ENCODE assay signal across 27 cellular contexts in genomic region chr2:122868626-122869275, GRCh38.
"Had no signal": no experiment of that assay in that cellular context is flagged by ENCODE, and none has a peak within 500 bp of the region (broad histone marks: within the 10 kb centered on the region; RNA-seq: fewer than 3 reads in every experiment).

No MANE protein-coding gene starts in this region.

- ATAC-seq: activated CD4-positive, CD25-positive, alpha-beta regulatory T cell treated with anti-CD3 and anti-CD28 coated beads, Interleukin-2, amount 50 U/mL, for 24 hours; activated CD8-positive, alpha-beta T cell treated with anti-CD3 and anti-CD28 coated beads for 36 hours; activated T-cell treated with anti-CD3 and anti-CD28 coated beads, Interleukin-2, amount 50 U/mL, for 4 hours; activated T-helper 17 cell treated with anti-CD3 and anti-CD28 coated beads, Interleukin-2, amount 50 U/mL, for 72 hours; effector memory CD8-positive, alpha-beta T cell; gastroesophageal sphincter; heart left ventricle; T-helper 17 cell had no signal

- DNase-seq: activated B cell treated with CpG ODN at 0.5 μM for 24 hours; activated CD4-positive, alpha-beta T cell treated with anti-CD3 and anti-CD28 coated beads for 48 hours; activated CD4-positive, alpha-beta T cell treated with anti-CD3 and anti-CD28 coated beads, Interleukin-2, amount 50 U/mL, for 1 hour; activated CD4-positive, alpha-beta T cell treated with anti-CD3 and anti-CD28 coated beads, Interleukin-2, amount 50 U/mL, for 48 hours; activated CD8-positive, alpha-beta memory T cell treated with anti-CD3 and anti-CD28 coated beads for 24 hours; activated CD8-positive, alpha-beta T cell treated with anti-CD3 and anti-CD28 coated beads for 36 hours; activated effector memory CD4-positive, alpha-beta T cell treated with Interleukin-2 at 50 U/mL for 16 hours; activated gamma-delta T cell treated with Interleukin-2 at 50 U/mL for 16 hours; activated naive CD4-positive, alpha-beta T cell treated with anti-CD3 and anti-CD28 coated beads, Interleukin-2, amount 50 U/mL, for 16 hours; activated naive CD4-positive, alpha-beta T cell treated with Interleukin-2 at 50 U/mL for 16 hours; activated T-cell treated with anti-CD3 and anti-CD28 coated beads, Interleukin-2, amount 50 U/mL, for 4 hours; amniotic stem cell; brain microvascular endothelial cell; cortex of kidney; dermis blood vessel endothelial cell; effector CD4-positive, alpha-beta T cell; effector memory CD8-positive, alpha-beta T cell; erythroblast; foreskin melanocyte; heart left ventricle; T-helper 1 cell; T-helper 17 cell; T1000; WERI-Rb-1 had no signal
